1 cellular context compared by ENCODE assay signal in the genomic region with DNA sequence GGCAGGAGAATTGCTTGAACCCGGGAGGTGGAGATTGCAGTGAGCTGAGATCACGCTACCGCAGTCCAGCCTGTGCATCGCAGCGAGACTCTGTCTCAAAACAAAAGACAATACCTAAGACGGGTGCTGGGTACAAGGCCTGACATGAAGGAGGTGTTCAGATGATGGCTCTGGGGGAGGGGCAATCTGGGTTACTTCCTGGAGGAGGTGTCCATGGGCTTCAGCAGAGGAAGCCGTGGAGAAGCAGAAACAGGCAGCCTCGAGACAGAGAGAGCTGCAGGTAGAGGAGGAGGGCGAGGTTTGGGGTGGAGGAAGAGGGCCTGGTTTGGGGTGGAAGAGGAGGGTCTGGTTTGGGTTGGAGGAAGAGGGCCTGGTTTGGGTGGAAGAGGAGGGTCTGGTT.
TF ChIP-seq lines count a peak whose summit lies in the region.

No MANE protein-coding gene starts in this region.

TF ChIP-seq in K562, 482 proteins besides CTCF, POLR2A, EP300 and RAD21:
- no peak for TF ChIP-seq ZNF143 (CRISPR knock-in tag; IDR thresholded peaks at IDR 0.05)
- TF ChIP-seq ILK (tag; IDR thresholded peaks at IDR 0.05; ENCODE audit: borderline replicate concordance, low read depth), result no peak
- TF ChIP-seq, protein P1, sequence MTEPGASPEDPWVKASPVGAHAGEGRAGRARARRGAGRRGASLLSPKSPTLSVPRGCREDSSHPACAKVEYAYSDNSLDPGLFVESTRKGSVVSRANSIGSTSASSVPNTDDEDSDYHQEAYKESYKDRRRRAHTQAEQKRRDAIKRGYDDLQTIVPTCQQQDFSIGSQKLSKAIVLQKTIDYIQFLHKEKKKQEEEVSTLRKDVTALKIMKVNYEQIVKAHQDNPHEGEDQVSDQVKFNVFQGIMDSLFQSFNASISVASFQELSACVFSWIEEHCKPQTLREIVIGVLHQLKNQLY (CRISPR knock-in tag; conservative IDR thresholded peaks at IDR 0.05), result no peak
- TF ChIP-seq ZFP36 (IDR thresholded peaks at IDR 0.05; ENCODE audit: low read depth, low read length, partially characterized antibody), result peak; percentile 94
- TF ChIP-seq ZZZ3 (IDR thresholded peaks at IDR 0.05), result no peak
- peak in 1 of 2 experiments; percentile 54; a peak in 1 of 4 replicates for TF ChIP-seq KDM1A (IDR thresholded peaks at IDR 0.05)
- no peak for TF ChIP-seq ZNF316 (IDR thresholded peaks at IDR 0.05)
- no peak for TF ChIP-seq YBX1 (IDR thresholded peaks at IDR 0.05)
- peak; percentile 62; the same call in 1 of the 2 replicates for TF ChIP-seq ZNF436 (CRISPR knock-in tag; IDR thresholded peaks at IDR 0.05)
- TF ChIP-seq, protein P2, sequence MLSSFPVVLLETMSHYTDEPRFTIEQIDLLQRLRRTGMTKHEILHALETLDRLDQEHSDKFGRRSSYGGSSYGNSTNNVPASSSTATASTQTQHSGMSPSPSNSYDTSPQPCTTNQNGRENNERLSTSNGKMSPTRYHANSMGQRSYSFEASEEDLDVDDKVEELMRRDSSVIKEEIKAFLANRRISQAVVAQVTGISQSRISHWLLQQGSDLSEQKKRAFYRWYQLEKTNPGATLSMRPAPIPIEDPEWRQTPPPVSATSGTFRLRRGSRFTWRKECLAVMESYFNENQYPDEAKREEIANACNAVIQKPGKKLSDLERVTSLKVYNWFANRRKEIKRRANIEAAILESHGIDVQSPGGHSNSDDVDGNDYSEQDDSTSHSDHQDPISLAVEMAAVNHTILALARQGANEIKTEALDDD (IDR thresholded peaks at IDR 0.05), result no peak
- TF ChIP-seq NFE2L1 (tag; IDR thresholded peaks at IDR 0.05; ENCODE audit: borderline replicate concordance, low read depth), result no peak
- peak; percentile 27 for TF ChIP-seq RBM25 (IDR thresholded peaks at IDR 0.05; ENCODE audit: low read depth, low read length, severe bottlenecking)
- TF ChIP-seq GTF2E2 (tag; IDR thresholded peaks at IDR 0.05), result no peak
- peak; percentile 48; the same call in 1 of the 2 replicates for TF ChIP-seq SMARCA5 (IDR thresholded peaks at IDR 0.05)
- TF ChIP-seq, protein P3, sequence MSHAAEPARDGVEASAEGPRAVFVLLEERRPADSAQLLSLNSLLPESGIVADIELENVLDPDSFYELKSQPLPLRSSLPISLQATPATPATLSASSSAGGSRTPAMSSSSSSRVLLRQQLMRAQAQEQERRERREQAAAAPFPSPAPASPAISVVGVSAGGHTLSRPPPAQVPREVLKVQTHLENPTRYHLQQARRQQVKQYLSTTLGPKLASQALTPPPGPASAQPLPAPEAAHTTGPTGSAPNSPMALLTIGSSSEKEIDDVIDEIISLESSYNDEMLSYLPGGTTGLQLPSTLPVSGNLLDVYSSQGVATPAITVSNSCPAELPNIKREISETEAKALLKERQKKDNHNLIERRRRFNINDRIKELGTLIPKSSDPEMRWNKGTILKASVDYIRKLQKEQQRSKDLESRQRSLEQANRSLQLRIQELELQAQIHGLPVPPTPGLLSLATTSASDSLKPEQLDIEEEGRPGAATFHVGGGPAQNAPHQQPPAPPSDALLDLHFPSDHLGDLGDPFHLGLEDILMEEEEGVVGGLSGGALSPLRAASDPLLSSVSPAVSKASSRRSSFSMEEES (CRISPR knock-in tag; IDR thresholded peaks at IDR 0.05), result no peak
- TF ChIP-seq SETDB1 (IDR thresholded peaks at IDR 0.05; ENCODE audit: low read length), result no peak
- TF ChIP-seq BCOR (IDR thresholded peaks at IDR 0.05), result peak; percentile 83
- TF ChIP-seq, protein P4, sequence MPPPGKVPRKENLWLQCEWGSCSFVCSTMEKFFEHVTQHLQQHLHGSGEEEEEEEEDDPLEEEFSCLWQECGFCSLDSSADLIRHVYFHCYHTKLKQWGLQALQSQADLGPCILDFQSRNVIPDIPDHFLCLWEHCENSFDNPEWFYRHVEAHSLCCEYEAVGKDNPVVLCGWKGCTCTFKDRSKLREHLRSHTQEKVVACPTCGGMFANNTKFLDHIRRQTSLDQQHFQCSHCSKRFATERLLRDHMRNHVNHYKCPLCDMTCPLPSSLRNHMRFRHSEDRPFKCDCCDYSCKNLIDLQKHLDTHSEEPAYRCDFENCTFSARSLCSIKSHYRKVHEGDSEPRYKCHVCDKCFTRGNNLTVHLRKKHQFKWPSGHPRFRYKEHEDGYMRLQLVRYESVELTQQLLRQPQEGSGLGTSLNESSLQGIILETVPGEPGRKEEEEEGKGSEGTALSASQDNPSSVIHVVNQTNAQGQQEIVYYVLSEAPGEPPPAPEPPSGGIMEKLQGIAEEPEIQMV (tag; conservative IDR thresholded peaks at IDR 0.05; ENCODE audit: low read depth), result no peak
